ENCODE assay signal across 1 cellular context in the genomic region with DNA sequence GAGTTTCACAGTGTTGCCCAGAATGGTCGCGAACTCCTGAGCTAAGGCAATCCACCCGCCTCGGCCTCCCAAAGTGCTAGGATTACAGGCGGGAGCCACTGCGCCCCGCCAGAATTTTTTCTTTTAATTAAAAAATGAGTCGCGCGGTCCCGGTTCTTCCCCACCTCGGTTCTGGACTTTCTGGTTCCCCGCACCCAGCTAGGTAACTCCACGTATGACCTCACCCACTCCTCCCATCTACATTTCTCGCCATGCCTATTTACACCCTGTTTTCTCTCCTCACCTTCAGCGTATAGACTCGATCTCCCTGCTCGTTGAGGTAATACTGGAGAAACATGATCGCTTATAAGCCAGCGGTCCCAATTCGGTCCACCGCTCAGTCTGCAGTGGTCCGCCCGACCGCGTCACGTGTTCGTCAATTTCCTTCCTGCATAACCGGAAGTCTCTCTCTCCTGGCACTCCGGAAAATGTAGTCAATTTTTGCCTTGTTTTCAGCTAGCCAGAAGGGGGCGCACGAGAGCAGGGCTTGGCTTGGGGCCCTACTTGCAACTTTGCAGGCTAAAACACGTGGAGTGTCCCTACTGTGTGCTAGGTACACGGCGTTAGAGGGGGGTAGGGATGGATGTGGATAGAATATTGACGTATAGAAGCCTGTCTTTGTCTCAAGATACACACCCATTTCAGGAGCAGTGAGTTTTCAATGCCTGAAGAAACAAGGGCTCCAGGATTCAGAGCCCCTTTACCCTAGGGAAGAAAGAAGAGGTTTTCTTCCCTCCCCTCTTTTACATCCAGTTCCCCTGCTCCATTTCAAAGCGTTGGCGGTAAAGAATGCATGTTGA.
TF ChIP-seq lines count a peak whose summit lies in the region.

NOP10 (minus strand) TSS at position 400 of the 839 bp plus-strand sequence; CDS start at position 337, 63 bp downstream.
NUTM1 (plus strand) TSS at position 579 of the 839 bp plus-strand sequence. CDS start 382 bp downstream, outside the sequence.

TF ChIP-seq in HepG2, 621 proteins besides CTCF, POLR2A, EP300 and RAD21 (continued from another document and continues in another):
- TF ChIP-seq ZBTB26 (CRISPR knock-in tag; IDR thresholded peaks at IDR 0.05; ENCODE audit: borderline replicate concordance) (no peak; the same call in 1 of the 2 replicates), NFRKB (IDR thresholded peaks at IDR 0.05) (no peak), ZNF383 (CRISPR knock-in tag; IDR thresholded peaks at IDR 0.05; ENCODE audit: borderline replicate concordance) (no peak), ZSCAN20 (CRISPR knock-in tag; IDR thresholded peaks at IDR 0.05; ENCODE audit: borderline replicate concordance) (no peak), MXD4 (CRISPR knock-in tag; IDR thresholded peaks at IDR 0.05) (peak; percentile 90), PATZ1 (CRISPR knock-in tag; IDR thresholded peaks at IDR 0.05) (peak; percentile 35; the same call in 1 of the 2 replicates), ZNF547 (CRISPR knock-in tag; IDR thresholded peaks at IDR 0.05) (peak; percentile 49), SYNCRIP (IDR thresholded peaks at IDR 0.05; ENCODE audit: insufficient read depth, low read depth, low read length) (no peak), PHF8 (CRISPR knock-in tag; IDR thresholded peaks at IDR 0.05) (peak; percentile 86), CCDC6 (CRISPR knock-in tag; IDR thresholded peaks at IDR 0.05) (peak; percentile 71; the same call in 1 of the 2 replicates), ZNF496 (CRISPR knock-in tag; IDR thresholded peaks at IDR 0.05; ENCODE audit: insufficient replicate concordance) (no peak), ZKSCAN8 (CRISPR knock-in tag; IDR thresholded peaks at IDR 0.05; ENCODE audit: borderline replicate concordance) (no peak; the same call in 1 of the 2 replicates), ZNF672 (CRISPR knock-in tag; IDR thresholded peaks at IDR 0.05) (no peak), ZSCAN9 (CRISPR knock-in tag; IDR thresholded peaks at IDR 0.05; ENCODE audit: borderline replicate concordance) (peak; percentile 83; the same call in 1 of the 2 replicates), GFI1 (CRISPR knock-in tag; IDR thresholded peaks at IDR 0.05; ENCODE audit: borderline replicate concordance) (no peak), CREB3 (CRISPR knock-in tag; IDR thresholded peaks at IDR 0.05) (no peak), SATB2 (CRISPR knock-in tag; IDR thresholded peaks at IDR 0.05) (no peak), KMT2A (CRISPR knock-in tag; IDR thresholded peaks at IDR 0.05) (peak; percentile 93), USF2 (IDR thresholded peaks at IDR 0.05; ENCODE audit: low read depth, low read length) (peak; percentile 93), USF2 (CRISPR knock-in tag; IDR thresholded peaks at IDR 0.05; ENCODE audit: borderline replicate concordance) (peak; percentile 95; the same call in 1 of the 2 replicates), RNF219 (CRISPR knock-in tag; IDR thresholded peaks at IDR 0.05) (no peak), ZMYM4 (CRISPR knock-in tag; IDR thresholded peaks at IDR 0.05) (peak; percentile 91), RNF2 (conservative IDR thresholded peaks at IDR 0.05; ENCODE audit: low read depth) (no peak), SIX4 (CRISPR knock-in tag; IDR thresholded peaks at IDR 0.05) (peak; percentile 70)
- TF ChIP-seq, protein P1, sequence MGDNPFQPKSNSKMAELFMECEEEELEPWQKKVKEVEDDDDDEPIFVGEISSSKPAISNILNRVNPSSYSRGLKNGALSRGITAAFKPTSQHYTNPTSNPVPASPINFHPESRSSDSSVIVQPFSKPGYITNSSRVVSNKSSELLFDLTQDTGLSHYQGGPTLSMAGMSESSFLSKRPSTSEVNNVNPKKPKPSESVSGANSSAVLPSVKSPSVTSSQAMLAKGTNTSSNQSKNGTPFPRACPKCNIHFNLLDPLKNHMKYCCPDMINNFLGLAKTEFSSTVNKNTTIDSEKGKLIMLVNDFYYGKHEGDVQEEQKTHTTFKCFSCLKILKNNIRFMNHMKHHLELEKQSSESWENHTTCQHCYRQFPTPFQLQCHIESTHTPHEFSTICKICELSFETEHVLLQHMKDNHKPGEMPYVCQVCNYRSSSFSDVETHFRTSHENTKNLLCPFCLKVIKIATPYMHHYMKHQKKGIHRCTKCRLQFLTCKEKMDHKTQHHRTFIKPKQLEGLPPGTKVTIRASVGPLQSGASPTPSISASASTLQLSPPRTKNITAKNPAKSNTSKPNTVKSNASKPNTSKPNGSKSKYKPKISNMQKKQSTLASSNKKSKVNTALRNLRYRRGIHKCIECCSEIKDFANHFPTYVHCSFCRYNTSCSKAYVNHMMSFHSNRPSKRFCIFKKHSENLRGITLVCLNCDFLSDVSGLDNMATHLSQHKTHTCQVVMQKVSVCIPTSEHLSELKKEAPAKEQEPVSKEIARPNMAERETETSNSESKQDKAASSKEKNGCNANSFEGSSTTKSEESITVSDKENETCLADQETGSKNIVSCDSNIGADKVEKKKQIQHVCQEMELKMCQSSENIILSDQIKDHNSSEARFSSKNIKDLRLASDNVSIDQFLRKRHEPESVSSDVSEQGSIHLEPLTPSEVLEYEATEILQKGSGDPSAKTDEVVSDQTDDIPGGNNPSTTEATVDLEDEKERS (CRISPR knock-in tag; IDR thresholded peaks at IDR 0.05), result 0 out of 2 replicates have a peak, but pooled peaks have one; percentile 46
- TF ChIP-seq, protein P2, sequence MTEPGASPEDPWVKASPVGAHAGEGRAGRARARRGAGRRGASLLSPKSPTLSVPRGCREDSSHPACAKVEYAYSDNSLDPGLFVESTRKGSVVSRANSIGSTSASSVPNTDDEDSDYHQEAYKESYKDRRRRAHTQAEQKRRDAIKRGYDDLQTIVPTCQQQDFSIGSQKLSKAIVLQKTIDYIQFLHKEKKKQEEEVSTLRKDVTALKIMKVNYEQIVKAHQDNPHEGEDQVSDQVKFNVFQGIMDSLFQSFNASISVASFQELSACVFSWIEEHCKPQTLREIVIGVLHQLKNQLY (CRISPR knock-in tag; IDR thresholded peaks at IDR 0.05), result peak; percentile 68
- TF ChIP-seq, protein P3, sequence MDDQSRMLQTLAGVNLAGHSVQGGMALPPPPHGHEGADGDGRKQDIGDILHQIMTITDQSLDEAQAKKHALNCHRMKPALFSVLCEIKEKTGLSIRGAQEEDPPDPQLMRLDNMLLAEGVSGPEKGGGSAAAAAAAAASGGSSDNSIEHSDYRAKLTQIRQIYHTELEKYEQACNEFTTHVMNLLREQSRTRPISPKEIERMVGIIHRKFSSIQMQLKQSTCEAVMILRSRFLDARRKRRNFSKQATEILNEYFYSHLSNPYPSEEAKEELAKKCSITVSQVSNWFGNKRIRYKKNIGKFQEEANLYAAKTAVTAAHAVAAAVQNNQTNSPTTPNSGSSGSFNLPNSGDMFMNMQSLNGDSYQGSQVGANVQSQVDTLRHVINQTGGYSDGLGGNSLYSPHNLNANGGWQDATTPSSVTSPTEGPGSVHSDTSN (CRISPR knock-in tag; IDR thresholded peaks at IDR 0.05; ENCODE audit: borderline replicate concordance), result no peak
- TF ChIP-seq, protein P4, sequence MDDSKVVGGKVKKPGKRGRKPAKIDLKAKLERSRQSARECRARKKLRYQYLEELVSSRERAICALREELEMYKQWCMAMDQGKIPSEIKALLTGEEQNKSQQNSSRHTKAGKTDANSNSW (CRISPR knock-in tag; IDR thresholded peaks at IDR 0.05; ENCODE audit: borderline replicate concordance), result no peak
